9 cellular contexts compared by ENCODE assay signal in genomic region chr6:125749864-125750691, GRCh38. TPM values are rescaled to one million over a fixed set of nuclear protein-coding genes. Genes with fewer than 3 reads are reported as not detected.
DNase-seq lines count a peak whose midpoint lies in the region; FAIRE-seq and TF ChIP-seq lines count a peak whose summit lies in the region.
"Had no signal": no experiment of that assay in that cellular context is flagged by ENCODE, and none has a peak within 500 bp of the region (broad histone marks: within the 10 kb centered on the region; RNA-seq: fewer than 3 reads in every experiment).

No MANE protein-coding gene starts in this region.

- H3K9me3 ChIP-seq in OCI-LY1 (ENCODE audit: low read length) (no peaks in the 10 kb centered on the region), duodenal mucosa (ENCODE audit: control insufficient read depth in 1 of 2, low read length in 2 of 2) (no peaks in the 10 kb centered on the region), muscle layer of duodenum (ENCODE audit: control insufficient read depth in 1 of 2, low read length in 2 of 2) (no peaks in the 10 kb centered on the region)

- H3K27ac ChIP-seq in OCI-LY1 (ENCODE audit: low read depth, low read length, poor library complexity, severe bottlenecking), result peak overlapping the region; percentile 73
- H3K27ac ChIP-seq in duodenal mucosa (ENCODE audit: low read depth, low read length), result no peak overlapping the region
- peak overlapping the region; percentile 61 for H3K27ac ChIP-seq in muscle layer of duodenum (ENCODE audit: low read length)

- H2AFZ ChIP-seq in OCI-LY1 (ENCODE audit: low read length), result no peak overlapping the region

- H3K4me1 ChIP-seq in OCI-LY1 (ENCODE audit: insufficient read depth, low read length, severe bottlenecking), result peaks cover 73% of the 10 kb centered on the region
- H3K4me1 ChIP-seq in duodenal mucosa (ENCODE audit: control insufficient read depth in 1 of 2, insufficient read depth in 2 of 2, low read length in 2 of 2), result peaks cover 26 to 27% of the 10 kb centered on the region in 2 donors
- peaks cover 8 to 40% of the 10 kb centered on the region in 2 donors for H3K4me1 ChIP-seq in muscle layer of duodenum (ENCODE audit: control insufficient read depth in 1 of 2, insufficient read depth in 2 of 2, low read length in 2 of 2)

- H4K20me1 ChIP-seq in OCI-LY1 (ENCODE audit: insufficient read depth, low read length), result no peaks in the 10 kb centered on the region

- H3K9ac ChIP-seq in OCI-LY1 (ENCODE audit: low read length) (peak overlapping the region; percentile 75), duodenal mucosa (ENCODE audit: low read depth in 1 of 2, low read length in 2 of 2) (peak overlapping the region; percentile 21 to 65)

- H3K9me2 ChIP-seq in OCI-LY1 (ENCODE audit: low read depth, low read length), result no peaks in the 10 kb centered on the region

- H3K36me3 ChIP-seq in OCI-LY1 (ENCODE audit: insufficient read depth, low read length) (peaks cover 27% of the 10 kb centered on the region), duodenal mucosa (ENCODE audit: control insufficient read depth in 1 of 2, insufficient read depth in 2 of 2, low read length in 2 of 2) (no peaks in the 10 kb centered on the region), muscle layer of duodenum (ENCODE audit: control insufficient read depth in 1 of 2, insufficient read depth in 2 of 2, low read length in 2 of 2) (no peaks in the 10 kb centered on the region)

- DNase-seq in DMS79 treated with DMSO at 0.1 percent for 48 hours (lab: John Stamatoyannopoulos, UW) (peak; percentile 62), DMS79 (lab: John Stamatoyannopoulos, UW) (no peak), ureter (ENCODE audit: low spot score) (no peak), UCSD-AML1 (lab: John Stamatoyannopoulos, UW; ENCODE audit: unreplicated experiment) (no peak), RCC 7860 (ENCODE audit: low spot score) (no peak)

- H3K4me2 ChIP-seq in OCI-LY1 (ENCODE audit: low read length), result peak overlapping the region; percentile 81

- H3K27me3 ChIP-seq in OCI-LY1 (ENCODE audit: insufficient read depth, low read length), result no peaks in the 10 kb centered on the region
- peaks cover 50 to 75% of the 10 kb centered on the region in 2 donors for H3K27me3 ChIP-seq in duodenal mucosa (ENCODE audit: control insufficient read depth in 1 of 2, insufficient read depth in 2 of 2, low read length in 2 of 2)
- peaks cover 41% of the 10 kb centered on the region for H3K27me3 ChIP-seq in muscle layer of duodenum (ENCODE audit: low read depth, low read length)

- no peak for FAIRE-seq in RCC 7860 (lab: Jason Lieb, UNC)
- FAIRE-seq: A204.1 had no signal

- peaks cover 4% of the 10 kb centered on the region; the same call in 1 of the 2 replicates for H3F3A ChIP-seq in OCI-LY1 (ENCODE audit: insufficient read depth, low read length)

- peak overlapping the region; percentile 72 for H3K4me3 ChIP-seq in OCI-LY1 (ENCODE audit: low read depth, low read length, poor library complexity, severe bottlenecking)
- H3K4me3 ChIP-seq in duodenal mucosa (ENCODE audit: low read depth in 1 of 2, low read length in 2 of 2), result peak overlapping the region; percentile 73 to 80
- peak overlapping the region; percentile 78 to 89 for H3K4me3 ChIP-seq in muscle layer of duodenum (ENCODE audit: low read depth in 1 of 2, low read length in 2 of 2)

- no peak for TF ChIP-seq CTCF in OCI-LY1 (IDR thresholded peaks at IDR 0.05; ENCODE audit: low read length)

- H3K79me2 ChIP-seq in OCI-LY1 (ENCODE audit: insufficient read depth, low read length), result peaks cover 18% of the 10 kb centered on the region

RNA-seq across cellular contexts. Expression of gene HEY2, which starts 0.6 kb away (rescaled TPM):
- total RNA-seq in ureter, result 2.0 TPM

RNA-seq across cellular contexts. Expression of gene NCOA7, which starts 40.7 kb away (rescaled TPM):
- total RNA-seq in ureter, result 62.8 TPM
